In the genomic region with DNA sequence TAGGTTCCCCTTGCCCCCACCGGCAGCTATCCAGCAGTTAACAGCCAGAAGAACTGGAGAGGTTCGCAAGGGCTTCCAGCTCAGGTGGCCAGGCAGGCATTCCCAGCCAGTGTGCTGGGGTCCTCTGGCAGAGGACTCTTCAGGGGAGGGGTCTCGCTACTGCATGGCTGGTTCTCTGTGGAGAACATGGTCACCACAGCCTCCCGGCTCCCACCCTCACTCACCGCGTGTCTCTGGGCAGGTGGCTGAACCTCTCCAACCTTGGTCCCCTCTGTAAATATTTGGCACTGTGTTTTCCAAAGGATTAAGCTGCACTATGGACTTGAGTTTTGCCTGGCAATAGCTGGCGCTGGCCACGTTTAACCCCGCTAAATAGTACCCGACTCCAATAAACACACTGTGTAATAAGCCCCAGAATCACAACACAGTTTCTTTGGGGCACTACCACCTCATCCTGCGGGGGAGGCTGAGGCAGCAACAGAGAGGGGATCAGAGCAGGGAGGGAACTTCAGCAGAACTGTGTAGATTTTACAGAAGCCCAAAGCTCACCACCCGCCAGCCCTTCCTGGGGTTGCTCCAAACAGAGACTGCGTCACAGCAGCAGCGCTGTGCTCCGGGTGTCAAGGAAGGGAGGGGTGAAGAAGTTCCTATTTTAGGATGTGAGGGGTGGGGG, we compare ENCODE assay signal across 10 cellular contexts. TPM values are rescaled to one million over a fixed set of nuclear protein-coding genes. Genes with fewer than 3 reads are reported as not detected.
DNase-seq lines count a peak whose midpoint lies in the region; ATAC-seq and TF ChIP-seq lines count a peak whose summit lies in the region.
"Had no signal": no experiment of that assay in that cellular context is flagged by ENCODE, and none has a peak within 500 bp of the region (broad histone marks: within the 10 kb centered on the region; RNA-seq: fewer than 3 reads in every experiment).

No MANE protein-coding gene starts in this region.

- intact Hi-C loops in Right ventricle myocardium superior (cut with DNase I) (loop anchor here (10.0 kb wide), 1 partner anchor 68 kb away; no protein-coding TSS in a partner anchor), cardiac septum (cut with DNase I) (no loop called here), natural killer cell (cut with micrococcal nuclease) (loop anchor here (10.0 kb wide), 1 partner anchor 268 kb away; no protein-coding TSS in a partner anchor)

- H3K4me1 Mint-ChIP-seq in brain (peaks cover 92% of the 10 kb centered on the region), natural killer cell (peaks cover 19 to 27% of the 10 kb centered on the region in 2 donors)

- H3K4me3 Mint-ChIP-seq in brain (peak overlapping the region; percentile 60 to 82 (median 75)), natural killer cell (peak overlapping the region; percentile 31)

- peak overlapping the region; percentile 8 to 86 (median 69) for H3K27ac Mint-ChIP-seq in brain
- H3K27ac Mint-ChIP-seq in natural killer cell = no peak overlapping the region

- peak; percentile 44 for ATAC-seq in Right ventricle myocardium superior (ENCODE audit: poor library complexity)
- peak in 1 of 3 donors; percentile 27 for ATAC-seq in natural killer cell
- no peak for ATAC-seq in GM19463 (IDR thresholded peaks at IDR 0.05; ENCODE audit: unreplicated experiment)
- no peak for ATAC-seq in HG03135 (IDR thresholded peaks at IDR 0.05; ENCODE audit: unreplicated experiment)
- ATAC-seq: SK-N-SH treated with all-trans-retinoic acid at 6 μM for 48 hours had no signal

- no peak for TF ChIP-seq CTCF in brain (conservative IDR thresholded peaks at IDR 0.05)
- no peak for TF ChIP-seq CTCF in natural killer cell (IDR thresholded peaks at IDR 0.05)

- H3K27me3 Mint-ChIP-seq in brain (peaks cover 15% of the 10 kb centered on the region), natural killer cell (ENCODE audit: low read depth in 2 of 2) (peaks cover 4 to 22% of the 10 kb centered on the region in 2 donors)

- H3K36me3 Mint-ChIP-seq in brain (peaks cover 11% of the 10 kb centered on the region), natural killer cell (no peaks in the 10 kb centered on the region)

- DNase-seq in Right ventricle myocardium superior = peak; percentile 68
- DNase-seq in cardiac septum (ENCODE audit: low spot score) = no peak
- no peak for DNase-seq in natural killer cell
- DNase-seq in NCI-H2081 treated with DMSO at 0.1 percent for 48 hours (lab: John Stamatoyannopoulos, UW) = no peak
- DNase-seq in KG1 (lab: John Stamatoyannopoulos, UW) = no peak
- DNase-seq: NCI-H2107 had no signal

- H3K9me3 Mint-ChIP-seq in brain = peaks cover 0 to 3% (median 0%) of the 10 kb centered on the region in 5 experiments
- H3K9me3 Mint-ChIP-seq in natural killer cell = no peaks in the 10 kb centered on the region

RNA-seq across cellular contexts. Expression of a gene that starts 15.2 kb away (rescaled TPM):
- total RNA-seq in Right ventricle myocardium superior = 14.0 TPM
- 24.2 TPM for total RNA-seq in cardiac septum
- 41.6 TPM for polyA plus RNA-seq in brain (ENCODE audit: insufficient read depth, low read depth, low replicate concordance)
- 10 to 100 TPM; 20.0 to 35.2 (median 29.2) TPM for total RNA-seq in natural killer cell

Comparison
In these comparisons a context has a peak if more than half of its experiments do, and no peak if none do; other contexts are left out.
1. H3K27ac Mint-ChIP-seq: peak in brain (5 of 5); none in natural killer cell (0 of 2).